Comparison of ENCODE assay signal across 8 cellular contexts in genomic region chr4:118968006-118968405, GRCh38.
DNase-seq lines count a peak whose midpoint lies in the region; ATAC-seq and TF ChIP-seq lines count a peak whose summit lies in the region.

No MANE protein-coding gene starts in this region.

- H3K4me3 ChIP-seq in PC-9 (no peak overlapping the region), endodermal cell (ENCODE audit: low read length) (no peak overlapping the region), mucosa of descending colon (no peak overlapping the region), aorta (ENCODE audit: low read length in 2 of 2) (no peak overlapping the region)

- no peaks in the 10 kb centered on the region for H3K9me2 ChIP-seq in PC-9 (ENCODE audit: insufficient read depth)

- H3K4me1 Mint-ChIP-seq in endodermal cell: peaks cover 13% of the 10 kb centered on the region

- H3F3A ChIP-seq in PC-9 (ENCODE audit: insufficient read depth, low read depth): peaks cover 7% of the 10 kb centered on the region; the same call in 1 of the 2 replicates

- H3K27ac ChIP-seq in PC-9 (peak overlapping the region; percentile 49), endodermal cell (ENCODE audit: low read depth, low read length) (peak overlapping the region; percentile 32), aorta (ENCODE audit: low read depth in 1 of 2, low read length in 2 of 2) (peak overlapping the region; percentile 85 to 97)

- no peaks in the 10 kb centered on the region for H3K9me3 Mint-ChIP-seq in endodermal cell

- H3K4me1 ChIP-seq in PC-9 (replicated peaks; ENCODE audit: insufficient read depth) (peaks cover 16% of the 10 kb centered on the region), endodermal cell (ENCODE audit: control insufficient read depth, insufficient read depth, low read length) (no peaks in the 10 kb centered on the region), mucosa of descending colon (ENCODE audit: low read depth) (peaks cover 7% of the 10 kb centered on the region), aorta (ENCODE audit: control insufficient read depth in 1 of 2, insufficient read depth in 2 of 2, low read length in 2 of 2) (peaks cover 11 to 21% of the 10 kb centered on the region in 2 donors)

- no peak overlapping the region for H3K4me3 Mint-ChIP-seq in endodermal cell

- intact Hi-C loops in PC-9 (cut with micrococcal nuclease; ENCODE audit: unreplicated experiment) (no loop called here), mucosa of descending colon (cut with DNase I, micrococcal nuclease) (loop anchor here (10.0 kb wide), 2 partner anchors 73 to 203 kb away; no protein-coding TSS in a partner anchor), aorta (cut with DNase I) (loop anchor here (2.0 to 10.0 kb wide), 5 partner anchors 76 to 1087 kb away; no protein-coding TSS in a partner anchor)

- no peaks in the 10 kb centered on the region for H3K9me3 ChIP-seq in PC-9 (ENCODE audit: insufficient read depth, low read depth)
- no peaks in the 10 kb centered on the region for H3K9me3 ChIP-seq in endodermal cell (ENCODE audit: control insufficient read depth, low read length)
- no peaks in the 10 kb centered on the region for H3K9me3 ChIP-seq in mucosa of descending colon
- no peaks in the 10 kb centered on the region for H3K9me3 ChIP-seq in aorta (ENCODE audit: control insufficient read depth, low read length)

- no peaks in the 10 kb centered on the region for H3K36me3 Mint-ChIP-seq in endodermal cell (ENCODE audit: low read depth)

- no peaks in the 10 kb centered on the region for H3K27me3 ChIP-seq in PC-9 (ENCODE audit: insufficient read depth, low read depth)
- no peaks in the 10 kb centered on the region for H3K27me3 ChIP-seq in endodermal cell (ENCODE audit: control insufficient read depth, insufficient read depth, low read length, poor library complexity, severe bottlenecking)
- H3K27me3 ChIP-seq in aorta (ENCODE audit: control insufficient read depth in 1 of 2, insufficient read depth in 2 of 2, low read length in 1 of 2): no peaks in the 10 kb centered on the region

- DNase-seq in ACHN (peak; percentile 55), PC-9 (peak; percentile 52 to 83), endodermal cell (peak; percentile 79), mucosa of descending colon (peak in 1 of 3 donors; percentile 67), aorta (peak in 1 of 2 donors; percentile 78), NCI-H510A (lab: John Stamatoyannopoulos, UW) (no peak)

- H3K9ac ChIP-seq in endodermal cell (ENCODE audit: extremely low read depth, low read length, poor library complexity, severe bottlenecking): no peak overlapping the region

- H3K36me3 ChIP-seq in PC-9 (ENCODE audit: low read depth) (no peaks in the 10 kb centered on the region), endodermal cell (ENCODE audit: control insufficient read depth, insufficient read depth, low read length) (no peaks in the 10 kb centered on the region), mucosa of descending colon (ENCODE audit: low read depth) (no peaks in the 10 kb centered on the region), aorta (ENCODE audit: control insufficient read depth in 1 of 2, insufficient read depth in 2 of 2, low read length in 1 of 2) (no peaks in the 10 kb centered on the region)

- no peak for TF ChIP-seq CTCF in PC-9 (conservative IDR thresholded peaks at IDR 0.05)
- no peak for TF ChIP-seq CTCF in endodermal cell (conservative IDR thresholded peaks at IDR 0.05)
- TF ChIP-seq CTCF in mucosa of descending colon (IDR thresholded peaks at IDR 0.05): no peak

- in situ Hi-C loops in ACHN (cut with HindIII; ENCODE audit: low pct_ligation_motif_present, low pct_unique_long_range_greater_than_20kb, low sequenced_read_pairs): no loop called here

- BruUV-seq in PC-9 (replicated peaks; lab: Mats Ljungman, UMichigan): no TSS peak

- no peaks in the 10 kb centered on the region for H4K20me1 ChIP-seq in PC-9 (ENCODE audit: insufficient read depth)

- POLR2A ChIA-PET in PC-9 (lab: Charles Lee; ENCODE audit: unreplicated experiment): interaction anchor here (0.6 to 1.1 kb wide), 3 partner anchors 41 to 333 kb away, joined by 3 to 10 read pairs (median 5); no protein-coding TSS in a partner anchor

- peak overlapping the region; percentile 19; the same call in 1 of the 2 replicates for H3K4me2 ChIP-seq in PC-9

- H3K79me2 ChIP-seq in PC-9 (ENCODE audit: low read depth): no peaks in the 10 kb centered on the region

- CTCF ChIA-PET in PC-9 (lab: Charles Lee): interaction anchor here (0.6 to 1.5 kb wide), 3 partner anchors 194 to 197 kb away, joined by 3 to 6 read pairs (median 3); no protein-coding TSS in a partner anchor

- WGBS in endodermal cell (ENCODE audit: insufficient coverage in 1 of 2, insufficient read length in 1 of 2), 2 experiments: 63% methylated on average over 1 of the region's 1 CpG; no CpG with 5 or more reads in 1 of the 2 experiments
- WGBS in aorta, 2 donors: 0 to 2% methylated on average over 1 of the region's 1 CpG

- peak; percentile 98 for ATAC-seq in GM18868 (IDR thresholded peaks at IDR 0.05; ENCODE audit: unreplicated experiment)
- peak; percentile 100 for ATAC-seq in HG03025 (IDR thresholded peaks at IDR 0.05; ENCODE audit: low FRiP score, unreplicated experiment)
- ATAC-seq in mucosa of descending colon: peak; percentile 90
- peak; percentile 89 for ATAC-seq in aorta (ENCODE audit: low FRiP score)

- no peak overlapping the region for H3K27ac Mint-ChIP-seq in endodermal cell

- H3K27me3 Mint-ChIP-seq in endodermal cell (ENCODE audit: insufficient read depth): no peaks in the 10 kb centered on the region

- H2AFZ ChIP-seq in PC-9: no peak overlapping the region

Comparison
In these comparisons a context has a peak if more than half of its experiments do, and no peak if none do; other contexts are left out.
1. H3K27ac ChIP-seq: peak in every context shown above with its lines; median percentile 91 in aorta; 49 in PC-9; 32 in endodermal cell.